ENCODE assay signal across 8 cellular contexts in genomic region chr22:36027960-36028645, GRCh38. TPM values are rescaled to one million over a fixed set of nuclear protein-coding genes. Genes with fewer than 3 reads are reported as not detected.
A peak's percentile ranks its signal among the peaks of the same experiment; 100 is the strongest.
DNase-seq lines count a peak whose midpoint lies in the region; ATAC-seq and TF ChIP-seq lines count a peak whose summit lies in the region.

No MANE protein-coding gene starts in this region.

- no peaks in the 10 kb centered on the region for H3K9me2 ChIP-seq in DOHH2 (replicated peaks; ENCODE audit: control insufficient read depth, low read length)

- H3K27me3 ChIP-seq in DOHH2 (ENCODE audit: control insufficient read depth, low read length) (no peaks in the 10 kb centered on the region), foreskin keratinocyte (no peaks in the 10 kb centered on the region)

- TF ChIP-seq CTCF in DOHH2 (IDR thresholded peaks at IDR 0.05; ENCODE audit: low read depth, low read length, poor library complexity, severe bottlenecking) (no peak), foreskin keratinocyte (conservative IDR thresholded peaks at IDR 0.05) (no peak), omental fat pad (IDR thresholded peaks at IDR 0.05) (no peak)

- peaks cover 65% of the 10 kb centered on the region for H3K79me2 ChIP-seq in DOHH2 (ENCODE audit: control insufficient read depth, low read length)

- H3K9me3 ChIP-seq in DOHH2 (ENCODE audit: control insufficient read depth, insufficient read depth, low read length) = no peaks in the 10 kb centered on the region

- H3K36me3 ChIP-seq in DOHH2 (ENCODE audit: control insufficient read depth, low read length) = peaks cover 12% of the 10 kb centered on the region; the same call in 1 of the 2 replicates

- DNase-seq in activated CD4-positive, alpha-beta T cell treated with anti-CD3 and anti-CD28 coated beads, Interleukin-2, amount 50 U/mL, for 4 hours = peak; percentile 1
- DNase-seq in foreskin keratinocyte (no peak), omental fat pad (ENCODE audit: low spot score) (no peak), amniotic stem cell (lab: John Stamatoyannopoulos, UW) (no peak)

- H3F3A ChIP-seq in DOHH2 (ENCODE audit: control insufficient read depth, insufficient read depth) = peaks cover 7% of the 10 kb centered on the region; the same call in 1 of the 2 replicates

- H3K4me2 ChIP-seq in DOHH2 (ENCODE audit: low read length) = peak overlapping the region; percentile 66

- H3K27ac ChIP-seq in DOHH2 (ENCODE audit: low read depth, low read length) = peak overlapping the region; percentile 47
- peak overlapping the region; percentile 28 for H3K27ac ChIP-seq in foreskin keratinocyte

- no peaks in the 10 kb centered on the region for H4K20me1 ChIP-seq in DOHH2 (ENCODE audit: control insufficient read depth, insufficient read depth, low read depth, low read length)

- peak overlapping the region; percentile 82 for H3K4me3 ChIP-seq in DOHH2 (ENCODE audit: low read length)

- peaks cover 52% of the 10 kb centered on the region for H3K4me1 ChIP-seq in DOHH2 (ENCODE audit: control insufficient read depth, low read length)
- peaks cover 11% of the 10 kb centered on the region for H3K4me1 ChIP-seq in foreskin keratinocyte

- ATAC-seq in HG02759 (IDR thresholded peaks at IDR 0.05; ENCODE audit: unreplicated experiment) (peak; percentile 25), foreskin keratinocyte (peak; percentile 28), omental fat pad (ENCODE audit: low FRiP score) (peak; percentile 9), GM19035 (IDR thresholded peaks at IDR 0.05; ENCODE audit: unreplicated experiment) (no peak), HG03439 (IDR thresholded peaks at IDR 0.05; ENCODE audit: unreplicated experiment) (no peak)

RNA-seq across cellular contexts. Expression of gene RBFOX2, which starts 0.5 kb away (rescaled TPM):
- 85.0 and 85.9 TPM in 2 replicates for total RNA-seq in foreskin keratinocyte
- 31.0 and 34.7 TPM in 2 replicates for polyA plus RNA-seq in foreskin keratinocyte
- 10 to 100 TPM; 41.2 to 80.7 (median 60.1) TPM for total RNA-seq in omental fat pad

Comparison
In these comparisons a context has a peak if more than half of its experiments do, and no peak if none do; other contexts are left out.
1. ATAC-seq: peak in HG02759 (single experiment), foreskin keratinocyte (single experiment) and omental fat pad (single experiment); none in GM19035 (single experiment) and HG03439 (single experiment).
2. DNase-seq: peak in activated CD4-positive, alpha-beta T cell treated with anti-CD3 and anti-CD28 coated beads, Interleukin-2, amount 50 U/mL, for 4 hours (2 of 2); none in foreskin keratinocyte (0 of 2), omental fat pad (single experiment) and amniotic stem cell (single experiment).